In the genomic region with DNA sequence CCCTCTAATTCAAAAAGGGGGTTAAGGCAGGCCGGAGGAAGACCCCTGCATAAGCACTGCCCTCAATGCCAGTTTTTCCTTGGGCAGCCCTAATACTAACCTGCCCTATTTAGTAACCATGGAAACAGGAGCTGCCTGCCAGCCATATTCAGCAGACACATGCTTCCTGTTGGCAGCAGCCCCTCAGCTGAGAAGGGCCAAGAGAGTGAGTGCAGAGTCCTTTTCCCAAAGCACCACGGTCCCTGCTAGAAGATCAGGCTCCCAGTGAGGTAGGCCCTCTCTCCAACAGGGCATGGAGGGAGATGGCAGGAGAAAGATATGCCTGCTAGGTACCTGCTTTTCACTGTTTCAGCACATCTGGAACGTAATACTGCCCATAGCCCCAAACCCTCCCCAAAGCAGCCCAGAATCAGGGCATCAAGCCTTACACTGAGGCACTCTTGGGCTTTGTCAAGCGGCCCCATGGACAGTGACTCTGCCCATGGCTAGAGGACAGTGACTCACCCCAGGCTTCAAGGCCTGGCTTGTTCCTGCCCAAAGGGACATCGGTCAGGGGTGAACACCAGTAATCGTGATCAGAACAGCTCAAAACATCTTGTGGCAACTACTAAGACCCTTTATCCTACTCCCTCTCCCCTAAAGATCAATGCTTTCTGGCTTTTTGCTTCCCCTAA, we compare ENCODE assay signal across 9 cellular contexts.
DNase-seq lines count a peak whose midpoint lies in the region; ATAC-seq and TF ChIP-seq lines count a peak whose summit lies in the region.
"Had no signal": no experiment of that assay in that cellular context is flagged by ENCODE, and none has a peak within 500 bp of the region (broad histone marks: within the 10 kb centered on the region; RNA-seq: fewer than 3 reads in every experiment).

No MANE protein-coding gene starts in this region.

- H3K36me3 Mint-ChIP-seq in activated CD8-positive, alpha-beta T cell treated with anti-CD3 and anti-CD28 coated beads, Interleukin-2, amount 10 ng/mL, durations not matched to agents 7 days and 5 days (ENCODE audit: low read depth), result no peaks in the 10 kb centered on the region

- peaks cover 9% of the 10 kb centered on the region for H3K4me1 Mint-ChIP-seq in activated CD8-positive, alpha-beta T cell treated with anti-CD3 and anti-CD28 coated beads, Interleukin-2, amount 10 ng/mL, durations not matched to agents 7 days and 5 days (ENCODE audit: low read depth)

- ATAC-seq in heart right ventricle (peak; percentile 28 to 67 (median 48)), gastrocnemius medialis (peak; percentile 25 to 28), GM18519 (IDR thresholded peaks at IDR 0.05; ENCODE audit: low FRiP score, unreplicated experiment) (no peak), GM21576 (IDR thresholded peaks at IDR 0.05; ENCODE audit: unreplicated experiment) (no peak)
- ATAC-seq in activated CD8-positive, alpha-beta T cell treated with anti-CD3 and anti-CD28 coated beads, Interleukin-2, amount 10 ng/mL, durations not matched to agents 7 days and 5 days, result no peak

- WGBS in heart right ventricle, 2 donors, result 72 to 79% methylated on average over 6 of the region's 6 CpGs

- in situ Hi-C loops in G401 (cut with HindIII; ENCODE audit: low sequenced_read_pairs) (no loop called here), gastrocnemius medialis (cut with MboI; ENCODE audit: low sequenced_read_pairs in 4 of 4) (loop anchor here in 3 of 4 donors (10.0 kb wide), 1 partner anchor 172 kb away; a partner anchor contains a TSS)

- H3K27ac Mint-ChIP-seq in activated CD8-positive, alpha-beta T cell treated with anti-CD3 and anti-CD28 coated beads, Interleukin-2, amount 10 ng/mL, durations not matched to agents 7 days and 5 days, result no peak overlapping the region

- H3K9me3 Mint-ChIP-seq in activated CD8-positive, alpha-beta T cell treated with anti-CD3 and anti-CD28 coated beads, Interleukin-2, amount 10 ng/mL, durations not matched to agents 7 days and 5 days (ENCODE audit: insufficient read depth), result no peaks in the 10 kb centered on the region

- H3K4me1 ChIP-seq in SJSA1 (replicated peaks) (peaks cover 80% of the 10 kb centered on the region), heart right ventricle (peaks cover 16 to 94% (median 62%) of the 10 kb centered on the region in 9 donors), gastrocnemius medialis (peaks cover 47 to 56% of the 10 kb centered on the region in 2 donors)

- intact Hi-C loops in heart right ventricle (cut with DNase I), result loop anchor here in 2 of 10 donors (5.0 to 10.0 kb wide), 2 partner anchors 52 to 60 kb away; no protein-coding TSS in a partner anchor
- intact Hi-C loops in gastrocnemius medialis (cut with DNase I; ENCODE audit: low total_unique reads), result loop anchor here (5.0 kb wide), 1 partner anchor 270 kb away; a partner anchor contains a TSS

- no peaks in the 10 kb centered on the region for H3K9me3 ChIP-seq in SJSA1 (replicated peaks)
- no peaks in the 10 kb centered on the region for H3K9me3 ChIP-seq in heart right ventricle
- no peaks in the 10 kb centered on the region for H3K9me3 ChIP-seq in gastrocnemius medialis
- H3K9me3 ChIP-seq: neutrophil had no signal

- H3K27ac ChIP-seq in SJSA1 (peak overlapping the region; percentile 93), heart right ventricle (peak overlapping the region; percentile 1 to 82 (median 70)), gastrocnemius medialis (peak overlapping the region; percentile 84 to 90 (median 87))
- H3K27ac ChIP-seq: neutrophil had no signal

- CTCF ChIA-PET in activated CD8-positive, alpha-beta T cell treated with anti-CD3 and anti-CD28 coated beads, Interleukin-2, amount 10 ng/mL, durations not matched to agents 7 days and 5 days (lab: Charles Lee), result interaction anchor here (1.6 to 2.1 kb wide), 3 partner anchors 10 to 16 kb away, joined by 3 to 12 read pairs (median 4); no protein-coding TSS in a partner anchor

- no peaks in the 10 kb centered on the region for H3K27me3 ChIP-seq in SJSA1 (replicated peaks)
- H3K27me3 ChIP-seq in heart right ventricle, result no peaks in the 10 kb centered on the region
- H3K27me3 ChIP-seq in gastrocnemius medialis, result no peaks in the 10 kb centered on the region
- H3K27me3 ChIP-seq: neutrophil had no signal

- H3K4me3 ChIP-seq in SJSA1, result no peak overlapping the region
- H3K4me3 ChIP-seq in heart right ventricle, result no peak overlapping the region
- H3K4me3 ChIP-seq in gastrocnemius medialis, result no peak overlapping the region

- no peak overlapping the region for H3K4me3 Mint-ChIP-seq in activated CD8-positive, alpha-beta T cell treated with anti-CD3 and anti-CD28 coated beads, Interleukin-2, amount 10 ng/mL, durations not matched to agents 7 days and 5 days

- POLR2A ChIA-PET in activated CD8-positive, alpha-beta T cell treated with anti-CD3 and anti-CD28 coated beads, Interleukin-2, amount 10 ng/mL, durations not matched to agents 7 days and 5 days (lab: Charles Lee), result no interaction called here

- no peak for TF ChIP-seq POLR2A in gastrocnemius medialis (IDR thresholded peaks at IDR 0.05)

- TF ChIP-seq CTCF in heart right ventricle (IDR thresholded peaks at IDR 0.05) (no peak), gastrocnemius medialis (IDR thresholded peaks at IDR 0.05 in 4 of 5, conservative IDR thresholded peaks at IDR 0.05 in 1 of 5) (no peak)

- peak; percentile 90 for DNase-seq in G401 (ENCODE audit: low spot score)
- DNase-seq in SJSA1 (ENCODE audit: low read depth in 1 of 2, low spot score in 2 of 2), result no peak
- DNase-seq in heart right ventricle, result peak; percentile 39 to 52
- peak in 1 of 2 donors; percentile 56 for DNase-seq in gastrocnemius medialis
- no peak for DNase-seq in activated CD8-positive, alpha-beta T cell treated with anti-CD3 and anti-CD28 coated beads, Interleukin-2, amount 10 ng/mL, durations not matched to agents 7 days and 5 days
- DNase-seq in GDM1 (lab: John Stamatoyannopoulos, UW), result no peak

- H3K27me3 Mint-ChIP-seq in activated CD8-positive, alpha-beta T cell treated with anti-CD3 and anti-CD28 coated beads, Interleukin-2, amount 10 ng/mL, durations not matched to agents 7 days and 5 days (ENCODE audit: low read depth), result peaks cover 2% of the 10 kb centered on the region

- H3K36me3 ChIP-seq in SJSA1 (peaks cover 46% of the 10 kb centered on the region), heart right ventricle (no peaks in the 10 kb centered on the region), gastrocnemius medialis (no peaks in the 10 kb centered on the region)
- H3K36me3 ChIP-seq: neutrophil had no signal

Comparison
In these comparisons a context has a peak if more than half of its experiments do, and no peak if none do; other contexts are left out.
1. DNase-seq: peak in G401 (single experiment) and heart right ventricle (2 of 2); none in SJSA1 (0 of 2), activated CD8-positive, alpha-beta T cell treated with anti-CD3 and anti-CD28 coated beads, Interleukin-2, amount 10 ng/mL, durations not matched to agents 7 days and 5 days (single experiment) and GDM1 (single experiment).
2. ATAC-seq: peak in heart right ventricle (8 of 8) and gastrocnemius medialis (2 of 2); none in GM18519 (single experiment), GM21576 (single experiment) and activated CD8-positive, alpha-beta T cell treated with anti-CD3 and anti-CD28 coated beads, Interleukin-2, amount 10 ng/mL, durations not matched to agents 7 days and 5 days (single experiment).
3. Peak in every context shown above with its lines, with median percentiles within 50 percentile points of each other: H3K27ac ChIP-seq.